20 cellular contexts compared by ENCODE assay signal in the genomic region with DNA sequence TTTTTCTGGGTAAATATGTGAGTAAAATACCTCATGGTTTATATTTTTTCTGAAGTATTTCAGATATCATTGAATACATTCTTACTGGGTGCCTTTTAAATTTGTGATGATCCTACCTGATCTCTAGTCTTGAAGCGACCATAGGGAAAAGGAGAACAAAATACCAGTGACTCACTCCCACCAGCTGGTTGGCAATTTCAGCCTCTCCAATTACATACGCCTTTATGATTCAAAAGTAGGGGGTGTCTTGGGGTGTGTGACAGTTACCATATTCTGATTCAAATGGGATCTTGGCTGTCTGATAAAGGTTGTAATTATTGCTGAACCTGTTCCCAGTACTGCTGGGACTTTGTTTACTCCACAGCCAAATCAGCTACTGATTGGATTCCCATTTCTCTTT.
DNase-seq lines count a peak whose midpoint lies in the region; ATAC-seq and TF ChIP-seq lines count a peak whose summit lies in the region.
"Had no signal": no experiment of that assay in that cellular context is flagged by ENCODE, and none has a peak within 500 bp of the region (broad histone marks: within the 10 kb centered on the region; RNA-seq: fewer than 3 reads in every experiment).

No MANE protein-coding gene starts in this region.

- no peaks in the 10 kb centered on the region for H3K9me2 ChIP-seq in HCT116 (ENCODE audit: insufficient read depth)
- H3K9me2 ChIP-seq in PC-3 (replicated peaks; ENCODE audit: low read length): no peaks in the 10 kb centered on the region

- H3K9me3 ChIP-seq in HCT116 (ENCODE audit: control insufficient read depth in 1 of 2, insufficient read depth in 1 of 2, low read depth in 1 of 2, low read length in 2 of 2) (no peaks in the 10 kb centered on the region; a peak in 1 of 4 replicates), PC-3 (ENCODE audit: low read length) (no peaks in the 10 kb centered on the region), right cardiac atrium (ENCODE audit: control insufficient read depth, low read length) (no peaks in the 10 kb centered on the region), SJCRH30 (replicated peaks) (no peaks in the 10 kb centered on the region)
- H3K9me3 ChIP-seq: SJSA1 had no signal

- POLR2A ChIA-PET in HCT116 (lab: Charles Lee) (no interaction called here), PC-3 (lab: Charles Lee; ENCODE audit: unreplicated experiment) (no interaction called here)

- no peak for TF ChIP-seq POLR2A in HCT116 (IDR thresholded peaks at IDR 0.05; ENCODE audit: borderline replicate concordance, extremely low read depth, insufficient read depth, insufficient read length)

- BruUV-seq in HCT116 (replicated peaks; lab: Mats Ljungman, UMichigan) (no TSS peak), PC-3 (replicated peaks; lab: Mats Ljungman, UMichigan) (no TSS peak)

- H3K4me2 ChIP-seq in HCT116 (ENCODE audit: low read length): no peak overlapping the region
- no peak overlapping the region for H3K4me2 ChIP-seq in PC-3 (ENCODE audit: low read length)

- H3K27ac ChIP-seq in HCT116 (ENCODE audit: low read depth, low read length): no peak overlapping the region
- no peak overlapping the region for H3K27ac ChIP-seq in PC-3 (ENCODE audit: low read length)
- no peak overlapping the region for H3K27ac ChIP-seq in right cardiac atrium (ENCODE audit: low read length)
- H3K27ac ChIP-seq in SJCRH30: no peak overlapping the region
- H3K27ac ChIP-seq: RWPE1, SJSA1 had no signal

- WGBS in right cardiac atrium: 36% methylated on average over 2 of the region's 2 CpGs

- RAD21 ChIA-PET in HCT116 (lab: Charles Lee; ENCODE audit: low non-redundant PET in 1 of 2, low total read pairs in 2 of 2, uncharacterized antibody in 2 of 2, unreplicated experiment in 2 of 2): no interaction called here

- H4K20me1 ChIP-seq in HCT116 (ENCODE audit: insufficient read depth): no peaks in the 10 kb centered on the region
- H4K20me1 ChIP-seq in PC-3 (ENCODE audit: low read length): no peaks in the 10 kb centered on the region

- intact Hi-C loops in HCT116 (cut with micrococcal nuclease): no loop called here
- intact Hi-C loops in PC-3 (cut with micrococcal nuclease): no loop called here
- intact Hi-C loops in right cardiac atrium (cut with DNase I): no loop called here

- ATAC-seq in HCT116 (no peak), PC-3 (no peak), right cardiac atrium (no peak), HG03460 (IDR thresholded peaks at IDR 0.05; ENCODE audit: unreplicated experiment) (no peak)

- no peak for TF ChIP-seq RAD21 in HCT116 (IDR thresholded peaks at IDR 0.05; ENCODE audit: low read depth)

- no peak overlapping the region for H3K9ac ChIP-seq in HCT116 (ENCODE audit: low read length)
- no peak overlapping the region for H3K9ac ChIP-seq in PC-3 (ENCODE audit: low read length)

- H3K4me3 ChIP-seq in HCT116 (replicated peaks in 1 of 2; ENCODE audit: low read depth in 1 of 2, low read length in 2 of 2) (no peak overlapping the region), PC-3 (ENCODE audit: low read length) (no peak overlapping the region), right cardiac atrium (ENCODE audit: low read length) (no peak overlapping the region), SJCRH30 (no peak overlapping the region)
- H3K4me3 ChIP-seq: SJSA1 had no signal

- no peaks in the 10 kb centered on the region for H3K79me2 ChIP-seq in HCT116 (ENCODE audit: insufficient read depth, low read length)
- no peaks in the 10 kb centered on the region for H3K79me2 ChIP-seq in PC-3 (ENCODE audit: low read length)

- TF ChIP-seq CTCF in HCT116 (IDR thresholded peaks at IDR 0.05 in 2 of 3, conservative IDR thresholded peaks at IDR 0.05 in 1 of 3; ENCODE audit: borderline replicate concordance in 1 of 3, insufficient read depth in 1 of 3, low read depth in 2 of 3, low read length in 2 of 3): no peak
- no peak for TF ChIP-seq CTCF in PC-3 (conservative IDR thresholded peaks at IDR 0.05; ENCODE audit: low read depth, low read length)

- H3K4me1 ChIP-seq in HCT116 (ENCODE audit: control insufficient read depth in 1 of 2, insufficient read depth in 2 of 2, low read length in 2 of 2) (no peaks in the 10 kb centered on the region), PC-3 (ENCODE audit: insufficient read depth, low read length) (peaks cover 6% of the 10 kb centered on the region; the same call in 1 of the 2 replicates), right cardiac atrium (ENCODE audit: control insufficient read depth, insufficient read depth, low read length) (no peaks in the 10 kb centered on the region), SJCRH30 (no peaks in the 10 kb centered on the region)
- H3K4me1 ChIP-seq: SJSA1 had no signal

- CTCF ChIA-PET in HCT116 (lab: Charles Lee): no interaction called here
- CTCF ChIA-PET in PC-3 (lab: Charles Lee): no interaction called here

- no peak overlapping the region for H2AFZ ChIP-seq in HCT116 (ENCODE audit: low read depth, low read length, poor library complexity, severe bottlenecking)
- H2AFZ ChIP-seq in PC-3 (ENCODE audit: low read length): no peak overlapping the region

- H3F3A ChIP-seq in PC-3 (ENCODE audit: low read length, unreplicated experiment): no peaks in the 10 kb centered on the region

- H3K27me3 ChIP-seq in HCT116 (ENCODE audit: insufficient read depth, low read length) (no peaks in the 10 kb centered on the region; the same call in 1 of the 2 replicates), PC-3 (ENCODE audit: low read length) (no peaks in the 10 kb centered on the region), right cardiac atrium (ENCODE audit: control insufficient read depth, insufficient read depth) (no peaks in the 10 kb centered on the region), SJCRH30 (no peaks in the 10 kb centered on the region)
- H3K27me3 ChIP-seq: SJSA1 had no signal

- DNase-seq in HCT116 (ENCODE audit: low read depth, low spot score): no peak
- DNase-seq in NCI-H146 (lab: John Stamatoyannopoulos, UW): peak; percentile 68
- DNase-seq in PC-3: peak; percentile 17
- peak; percentile 9 for DNase-seq in fibroblast of peridontal ligament (ENCODE audit: extremely low read depth)
- DNase-seq in NCI-H1092 treated with DMSO at 0.1 percent for 48 hours (lab: John Stamatoyannopoulos, UW): no peak
- no peak for DNase-seq in right cardiac atrium
- no peak for DNase-seq in SJCRH30
- DNase-seq: AML-193; Calu3; CD4-positive, CD25-positive, alpha-beta regulatory T cell; DMS79; H9; KBM-7; NCI-H1436 treated with DMSO at 0.1 percent for 48 hours; NCI-H510A; NK-92 treated with Interleukin-12 subunit alpha and Interleukin-12 subunit beta, amount 100 ng/mL, for 24 hours; SW 1271 had no signal

- H3K36me3 ChIP-seq in HCT116 (ENCODE audit: control insufficient read depth in 1 of 2, insufficient read depth in 2 of 2, low read length in 2 of 2) (no peaks in the 10 kb centered on the region), PC-3 (ENCODE audit: low read depth, low read length) (no peaks in the 10 kb centered on the region), SJCRH30 (no peaks in the 10 kb centered on the region)
- H3K36me3 ChIP-seq: SJSA1 had no signal

TF ChIP-seq in HCT116, 20 proteins besides CTCF, POLR2A, EP300 and RAD21:
- TF ChIP-seq EZH2 (IDR thresholded peaks at IDR 0.05) (no peak), FOSL1 (IDR thresholded peaks at IDR 0.05; ENCODE audit: low read depth) (0 out of 2 replicates have a peak, but pooled peaks have one; percentile 12), ZNF274 (IDR thresholded peaks at IDR 0.05; ENCODE audit: low read depth, low read length) (no peak), YY1 (IDR thresholded peaks at IDR 0.05; ENCODE audit: extremely low read depth, insufficient replicate concordance, low read depth, low read length) (no peak)

Comparison
In these comparisons a context has a peak if more than half of its experiments do, and no peak if none do; other contexts are left out.
1. DNase-seq: peak in NCI-H146 (single experiment), PC-3 (single experiment) and fibroblast of peridontal ligament (single experiment); none in HCT116 (single experiment), NCI-H1092 treated with DMSO at 0.1 percent for 48 hours (single experiment), right cardiac atrium (0 of 3) and SJCRH30 (0 of 2).